Comparison of ENCODE assay signal across 9 cellular contexts in genomic region chr6:47247227-47247797, GRCh38.
DNase-seq lines count a peak whose midpoint lies in the region; ATAC-seq and TF ChIP-seq lines count a peak whose summit lies in the region.
"Had no signal": no experiment of that assay in that cellular context is flagged by ENCODE, and none has a peak within 500 bp of the region (broad histone marks: within the 10 kb centered on the region; RNA-seq: fewer than 3 reads in every experiment).

No MANE protein-coding gene starts in this region.

- H3K9ac ChIP-seq in HUES64 (ENCODE audit: low read depth, low read length), result no peak overlapping the region

- no peak for TF ChIP-seq POLR2A in right lobe of liver (IDR thresholded peaks at IDR 0.05)

- CTCF ChIA-PET in activated CD8-positive, alpha-beta T cell treated with anti-CD3 and anti-CD28 coated beads for 36 hours (lab: Charles Lee), result interaction anchor here (1.7 kb wide), 1 partner anchor 149 kb away, joined by 6 read pairs; no protein-coding TSS in a partner anchor

- H3K27me3 ChIP-seq in HUES64 (ENCODE audit: insufficient read depth, low read length), result no peaks in the 10 kb centered on the region
- no peaks in the 10 kb centered on the region for H3K27me3 ChIP-seq in RWPE2 (ENCODE audit: insufficient read depth, poor library complexity, severe bottlenecking)
- H3K27me3 ChIP-seq in right lobe of liver, result no peaks in the 10 kb centered on the region

- no peaks in the 10 kb centered on the region for H3K9me3 Mint-ChIP-seq in effector memory CD8-positive, alpha-beta T cell
- no peaks in the 10 kb centered on the region for H3K9me3 Mint-ChIP-seq in activated CD8-positive, alpha-beta T cell treated with anti-CD3 and anti-CD28 coated beads for 36 hours
- H3K9me3 Mint-ChIP-seq: activated naive CD8-positive, alpha-beta T cell treated with anti-CD3 and anti-CD28 coated beads, Interleukin-2, amount 10 ng/mL, durations not matched to agents 7 days and 5 days had no signal

- no peaks in the 10 kb centered on the region for H3K4me1 Mint-ChIP-seq in effector memory CD8-positive, alpha-beta T cell (ENCODE audit: low read depth in 2 of 2)
- peaks cover 37% of the 10 kb centered on the region for H3K4me1 Mint-ChIP-seq in activated CD8-positive, alpha-beta T cell treated with anti-CD3 and anti-CD28 coated beads for 36 hours (ENCODE audit: low read depth)

- H3K4me3 ChIP-seq in HUES64 (ENCODE audit: low read length) (no peak overlapping the region), RWPE2 (ENCODE audit: severe bottlenecking) (no peak overlapping the region), right lobe of liver (no peak overlapping the region)

- POLR2A ChIA-PET in activated CD8-positive, alpha-beta T cell treated with anti-CD3 and anti-CD28 coated beads for 36 hours (lab: Charles Lee), result no interaction called here

- DNase-seq in COR-L47 (lab: John Stamatoyannopoulos, UW) (peak; percentile 23), RWPE2 (ENCODE audit: low spot score) (no peak), right lobe of liver (no peak)
- DNase-seq in effector memory CD8-positive, alpha-beta T cell, result no peak
- DNase-seq in activated CD8-positive, alpha-beta T cell treated with anti-CD3 and anti-CD28 coated beads for 36 hours, result no peak
- DNase-seq in stimulated activated CD4-positive, alpha-beta T cell treated with anti-CD3 and anti-CD28 coated beads, Interleukin-15, amount 100 ng/mL, for 24 hours, result no peak
- DNase-seq: activated naive CD8-positive, alpha-beta T cell treated with anti-CD3 and anti-CD28 coated beads, Interleukin-2, amount 10 ng/mL, durations not matched to agents 7 days and 5 days had no signal

- no peaks in the 10 kb centered on the region for H3K9me3 ChIP-seq in HUES64 (ENCODE audit: insufficient read depth, low read depth, low read length)
- H3K9me3 ChIP-seq in RWPE2 (ENCODE audit: severe bottlenecking), result no peaks in the 10 kb centered on the region
- H3K9me3 ChIP-seq in right lobe of liver, result no peaks in the 10 kb centered on the region

- intact Hi-C loops in right lobe of liver (cut with DNase I), result no loop called here
- intact Hi-C loops in activated CD8-positive, alpha-beta T cell treated with anti-CD3 and anti-CD28 coated beads for 36 hours (cut with micrococcal nuclease), result no loop called here

- no peaks in the 10 kb centered on the region for H3K36me3 Mint-ChIP-seq in effector memory CD8-positive, alpha-beta T cell (ENCODE audit: insufficient read depth)
- H3K36me3 Mint-ChIP-seq in activated CD8-positive, alpha-beta T cell treated with anti-CD3 and anti-CD28 coated beads for 36 hours (ENCODE audit: low read depth), result no peaks in the 10 kb centered on the region
- H3K36me3 Mint-ChIP-seq: activated naive CD8-positive, alpha-beta T cell treated with anti-CD3 and anti-CD28 coated beads, Interleukin-2, amount 10 ng/mL, durations not matched to agents 7 days and 5 days had no signal

- ATAC-seq in GM21390 (IDR thresholded peaks at IDR 0.05; ENCODE audit: unreplicated experiment) (peak; percentile 48), RWPE2 (ENCODE audit: low read depth) (peak; percentile 27; the same call in 1 of the 3 replicates), right lobe of liver (peak; percentile 47 to 77 (median 64))
- no peak for ATAC-seq in effector memory CD8-positive, alpha-beta T cell (replicated peaks)
- no peak for ATAC-seq in activated CD8-positive, alpha-beta T cell treated with anti-CD3 and anti-CD28 coated beads for 36 hours

- 88% methylated on average over 2 of the region's 2 CpGs for WGBS in HUES64
- 26% methylated on average over 2 of the region's 2 CpGs for WGBS in right lobe of liver (ENCODE audit: insufficient coverage, low coverage, low lambda C conversion rate, missing lambda C conversion rate)

- no peaks in the 10 kb centered on the region for H3K27me3 Mint-ChIP-seq in effector memory CD8-positive, alpha-beta T cell
- no peaks in the 10 kb centered on the region for H3K27me3 Mint-ChIP-seq in activated CD8-positive, alpha-beta T cell treated with anti-CD3 and anti-CD28 coated beads for 36 hours
- H3K27me3 Mint-ChIP-seq: activated naive CD8-positive, alpha-beta T cell treated with anti-CD3 and anti-CD28 coated beads, Interleukin-2, amount 10 ng/mL, durations not matched to agents 7 days and 5 days had no signal

- no peak overlapping the region for H3K4me3 Mint-ChIP-seq in effector memory CD8-positive, alpha-beta T cell
- no peak overlapping the region for H3K4me3 Mint-ChIP-seq in activated CD8-positive, alpha-beta T cell treated with anti-CD3 and anti-CD28 coated beads for 36 hours
- H3K4me3 Mint-ChIP-seq: activated naive CD8-positive, alpha-beta T cell treated with anti-CD3 and anti-CD28 coated beads, Interleukin-2, amount 10 ng/mL, durations not matched to agents 7 days and 5 days had no signal

- H3K27ac Mint-ChIP-seq in effector memory CD8-positive, alpha-beta T cell, result no peak overlapping the region
- no peak overlapping the region for H3K27ac Mint-ChIP-seq in activated CD8-positive, alpha-beta T cell treated with anti-CD3 and anti-CD28 coated beads for 36 hours
- H3K27ac Mint-ChIP-seq: activated naive CD8-positive, alpha-beta T cell treated with anti-CD3 and anti-CD28 coated beads, Interleukin-2, amount 10 ng/mL, durations not matched to agents 7 days and 5 days had no signal

- TF ChIP-seq CTCF in RWPE2 (IDR thresholded peaks at IDR 0.05; ENCODE audit: poor library complexity, severe bottlenecking) (no peak), right lobe of liver (IDR thresholded peaks at IDR 0.05) (no peak)
- no peak for TF ChIP-seq CTCF in activated CD8-positive, alpha-beta T cell treated with anti-CD3 and anti-CD28 coated beads for 36 hours (IDR thresholded peaks at IDR 0.05)

- peaks cover 41% of the 10 kb centered on the region for H3K36me3 ChIP-seq in HUES64 (ENCODE audit: insufficient read depth, low read length)
- H3K36me3 ChIP-seq in RWPE2 (ENCODE audit: low read depth), result peaks cover 46% of the 10 kb centered on the region
- no peaks in the 10 kb centered on the region for H3K36me3 ChIP-seq in right lobe of liver

- 0 out of 2 replicates have a peak overlapping the region, but pooled peaks have one; percentile 2 for H3K27ac ChIP-seq in HUES64 (ENCODE audit: low read depth, low read length)
- H3K27ac ChIP-seq in RWPE2 (ENCODE audit: poor library complexity, severe bottlenecking), result peak overlapping the region; percentile 14
- no peak overlapping the region for H3K27ac ChIP-seq in right lobe of liver

- H3K4me1 ChIP-seq in HUES64 (ENCODE audit: insufficient read depth, low read length) (peaks cover 33% of the 10 kb centered on the region), RWPE2 (ENCODE audit: insufficient read depth, poor library complexity, severe bottlenecking) (peaks cover 32% of the 10 kb centered on the region), right lobe of liver (no peaks in the 10 kb centered on the region)

Comparison
In these comparisons a context has a peak if more than half of its experiments do, and no peak if none do; other contexts are left out.
1. ATAC-seq: peak in GM21390 (single experiment), RWPE2 (single experiment) and right lobe of liver (4 of 4); none in effector memory CD8-positive, alpha-beta T cell (single experiment) and activated CD8-positive, alpha-beta T cell treated with anti-CD3 and anti-CD28 coated beads for 36 hours (single experiment).
2. H3K27ac ChIP-seq: peak in HUES64 (single experiment) and RWPE2 (single experiment); none in right lobe of liver (0 of 3).